In genomic region chr15:66484539-66485112, GRCh38 we compare ENCODE assay signal across 1 cellular context.
TF ChIP-seq lines count a peak whose summit lies in the region.

No MANE protein-coding gene starts in this region.

TF ChIP-seq in GM23338, 12 proteins besides CTCF, POLR2A, EP300 and RAD21:
- TF ChIP-seq REST (IDR thresholded peaks at IDR 0.05; ENCODE audit: unreplicated experiment): no peak
TF ChIP-seq in GM23338: peak in this region for 0.
